In the genomic region with DNA sequence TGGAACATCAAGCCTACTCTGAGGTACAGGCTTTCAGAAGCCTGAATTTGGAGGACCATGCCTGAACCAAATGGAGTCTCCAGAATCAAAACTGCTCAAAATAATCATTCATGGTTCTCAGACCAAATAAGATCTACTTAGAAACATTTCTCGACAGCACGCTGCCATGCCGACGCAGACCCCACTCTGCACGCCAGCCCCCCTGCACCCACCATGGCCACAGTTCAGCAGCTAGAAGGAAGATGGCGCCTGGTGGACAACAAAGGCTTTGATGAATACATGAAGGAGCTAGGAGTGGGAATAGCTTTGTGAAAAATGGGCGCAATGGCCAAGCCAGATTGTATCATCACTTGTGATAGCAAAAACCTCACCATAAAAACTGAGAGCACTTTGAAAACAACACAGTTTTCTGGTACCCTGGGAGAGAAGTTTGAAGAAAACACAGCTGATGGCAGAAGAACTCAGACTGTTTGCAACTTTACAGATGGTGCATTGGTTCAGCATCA, we compare ENCODE assay signal across 36 cellular contexts. TPM values are rescaled to one million over a fixed set of nuclear protein-coding genes. Genes with fewer than 3 reads are reported as not detected.
DNase-seq lines count a peak whose midpoint lies in the region; ATAC-seq, FAIRE-seq and TF ChIP-seq lines count a peak whose summit lies in the region.
"Had no signal": no experiment of that assay in that cellular context is flagged by ENCODE, and none has a peak within 500 bp of the region (broad histone marks: within the 10 kb centered on the region; RNA-seq: fewer than 3 reads in every experiment).

No MANE protein-coding gene starts in this region.

- H3K27me3 Mint-ChIP-seq in stimulated activated naive CD8-positive, alpha-beta T cell treated with anti-CD3 and anti-CD28 coated beads, Interleukin-15, Interleukin-2, amounts not matched to agents 100 ng/mL and 50 ng/mL, for 24 hours = no peaks in the 10 kb centered on the region
- H3K27me3 Mint-ChIP-seq in CD4-positive, CD25-positive, alpha-beta regulatory T cell = peaks cover 13% of the 10 kb centered on the region
- H3K27me3 Mint-ChIP-seq: B cell; CD4-positive, alpha-beta memory T cell; CD4-positive, alpha-beta T cell had no signal

- no peaks in the 10 kb centered on the region for H3K4me1 ChIP-seq in CD4-positive, CD25-positive, alpha-beta regulatory T cell (ENCODE audit: control insufficient read depth, insufficient read depth, low read length, poor library complexity, severe bottlenecking)
- H3K4me1 ChIP-seq in K562 (replicated peaks in 1 of 2; ENCODE audit: control insufficient read depth in 2 of 2, insufficient read depth in 2 of 2, low read length in 2 of 2) = peaks cover 8 to 9% of the 10 kb centered on the region in 2 experiments; a peak in 4 of 5 replicates
- H3K4me1 ChIP-seq: BE2C, Caco-2 had no signal

- peak overlapping the region; percentile 26 for H3K27ac Mint-ChIP-seq in stimulated activated naive CD8-positive, alpha-beta T cell treated with anti-CD3 and anti-CD28 coated beads, Interleukin-15, Interleukin-2, amounts not matched to agents 100 ng/mL and 50 ng/mL, for 24 hours
- peak overlapping the region in 2 of 3 donors; percentile 11 to 66 for H3K27ac Mint-ChIP-seq in CD4-positive, CD25-positive, alpha-beta regulatory T cell
- H3K27ac Mint-ChIP-seq: B cell; CD14-positive monocyte; CD4-positive, alpha-beta T cell; CD8-positive, alpha-beta T cell had no signal

- no peaks in the 10 kb centered on the region for H4K20me1 ChIP-seq in K562 (replicated peaks; ENCODE audit: control insufficient read depth, insufficient read depth, low read length)
- H4K20me1 ChIP-seq: BLaER1; BLaER1 treated with 17β-estradiol and CSF1 and Interleukin-3, amounts not matched to agents 10 nM and 100 nM had no signal

- no peak for TF ChIP-seq CTCF in K562 (IDR thresholded peaks at IDR 0.05 in 2 of 3, conservative IDR thresholded peaks at IDR 0.05 in 1 of 3; ENCODE audit: insufficient read depth in 2 of 3, low read depth in 1 of 3, low read length in 3 of 3)

- H3K9me1 ChIP-seq in K562 (ENCODE audit: control insufficient read depth, insufficient read depth, low read length) = no peaks in the 10 kb centered on the region

- no peaks in the 10 kb centered on the region for H3K27me3 ChIP-seq in CD4-positive, CD25-positive, alpha-beta regulatory T cell (ENCODE audit: control insufficient read depth, insufficient read depth, low read length)
- H3K27me3 ChIP-seq in K562 (ENCODE audit: control insufficient read depth in 2 of 2, insufficient read depth in 2 of 2, low read length in 2 of 2) = no peaks in the 10 kb centered on the region
- H3K27me3 ChIP-seq: BE2C; BLaER1; BLaER1 treated with 17β-estradiol and CSF1 and Interleukin-3, amounts not matched to agents 10 nM and 100 nM had no signal

- TF ChIP-seq RAD21 in K562 (CRISPR knock-in tag; conservative IDR thresholded peaks at IDR 0.05 in 1 of 2, IDR thresholded peaks at IDR 0.05 in 1 of 2) = no peak

- H3K9me3 ChIP-seq in CD4-positive, CD25-positive, alpha-beta regulatory T cell (ENCODE audit: control insufficient read depth in 2 of 2, low read length in 2 of 2) = no peaks in the 10 kb centered on the region
- H3K9me3 ChIP-seq in K562 (replicated peaks; ENCODE audit: control insufficient read depth, insufficient read depth, low read depth, low read length) = no peaks in the 10 kb centered on the region
- H3K9me3 ChIP-seq: A549; BE2C; BLaER1; BLaER1 treated with 17β-estradiol and CSF1 and Interleukin-3, amounts not matched to agents 10 nM and 100 nM; Caco-2 had no signal

- H3K27ac ChIP-seq in CD4-positive, CD25-positive, alpha-beta regulatory T cell (ENCODE audit: insufficient read depth, low read length, poor library complexity, severe bottlenecking) = no peak overlapping the region
- H3K27ac ChIP-seq in K562 (ENCODE audit: extremely low read depth, low read depth, low read length) = no peak overlapping the region
- H3K27ac ChIP-seq: 22Rv1; A549; BLaER1; BLaER1 treated with 17β-estradiol and CSF1 and Interleukin-3, amounts not matched to agents 10 nM and 100 nM; C4-2B had no signal

- no peaks in the 10 kb centered on the region for H3K36me3 Mint-ChIP-seq in stimulated activated naive CD8-positive, alpha-beta T cell treated with anti-CD3 and anti-CD28 coated beads, Interleukin-15, Interleukin-2, amounts not matched to agents 100 ng/mL and 50 ng/mL, for 24 hours (ENCODE audit: low read depth)
- no peaks in the 10 kb centered on the region for H3K36me3 Mint-ChIP-seq in CD4-positive, CD25-positive, alpha-beta regulatory T cell
- H3K36me3 Mint-ChIP-seq: CD14-positive monocyte; CD4-positive, alpha-beta memory T cell; CD8-positive, alpha-beta memory T cell; CD8-positive, alpha-beta T cell had no signal

- TF ChIP-seq EP300 in K562 (IDR thresholded peaks at IDR 0.05; ENCODE audit: low read length) = no peak

- no peak overlapping the region for H3K4me3 Mint-ChIP-seq in stimulated activated naive CD8-positive, alpha-beta T cell treated with anti-CD3 and anti-CD28 coated beads, Interleukin-15, Interleukin-2, amounts not matched to agents 100 ng/mL and 50 ng/mL, for 24 hours
- H3K4me3 Mint-ChIP-seq in CD4-positive, CD25-positive, alpha-beta regulatory T cell = no peak overlapping the region
- H3K4me3 Mint-ChIP-seq: B cell; CD14-positive monocyte; CD4-positive, alpha-beta memory T cell; CD4-positive, alpha-beta T cell; CD8-positive, alpha-beta memory T cell; CD8-positive, alpha-beta T cell had no signal

- no peak for FAIRE-seq in K562 (lab: Jason Lieb, UNC)
- FAIRE-seq: A204.1, D721Med had no signal

- no peaks in the 10 kb centered on the region for H3K9me3 Mint-ChIP-seq in stimulated activated naive CD8-positive, alpha-beta T cell treated with anti-CD3 and anti-CD28 coated beads, Interleukin-15, Interleukin-2, amounts not matched to agents 100 ng/mL and 50 ng/mL, for 24 hours
- H3K9me3 Mint-ChIP-seq in CD4-positive, CD25-positive, alpha-beta regulatory T cell = no peaks in the 10 kb centered on the region
- H3K9me3 Mint-ChIP-seq: CD14-positive monocyte; CD4-positive, alpha-beta memory T cell; CD4-positive, alpha-beta T cell; CD8-positive, alpha-beta memory T cell; CD8-positive, alpha-beta T cell had no signal

- POLR2A ChIA-PET in K562 (lab: Yijun Ruan, JAX) = no interaction called here

- 77% methylated on average over 7 of the region's 7 CpGs for WGBS in K562 (ENCODE audit: insufficient coverage, low coverage, missing lambda C conversion rate)

- DNase-seq in activated CD8-positive, alpha-beta memory T cell treated with anti-CD3 and anti-CD28 coated beads for 24 hours = peak; percentile 3
- DNase-seq in activated CD8-positive, alpha-beta memory T cell treated with anti-CD3 and anti-CD28 coated beads, Interleukin-2, amount 50 U/mL, for 48 hours = no peak
- DNase-seq in stimulated activated naive CD8-positive, alpha-beta T cell treated with anti-CD3 and anti-CD28 coated beads, Interleukin-15, Interleukin-2, amounts not matched to agents 100 U/mL and 50 U/mL, for 24 hours = no peak
- DNase-seq in CD4-positive, CD25-positive, alpha-beta regulatory T cell = no peak
- DNase-seq in K562 (ENCODE audit: extremely low read depth in 1 of 4, low spot score in 3 of 4) = no peak
- no peak for DNase-seq in GOT3 (lab: John Stamatoyannopoulos, UW)
- DNase-seq: 8988T; ACHN; AML-193; BE2C; C1 segment of cervical spinal cord; Caco-2; Calu3; CD4-positive, alpha-beta memory T cell; CD4-positive, alpha-beta T cell; CD8-positive, alpha-beta memory T cell; CD8-positive, alpha-beta T cell; COR-L47; DMS 273 treated with DMSO at 0.1 percent for 48 hours; DMS153; DMS53; DMS79; DMS79 treated with DMSO at 0.1 percent for 48 hours; DND-41; EL had no signal

- H3K36me3 ChIP-seq in CD4-positive, CD25-positive, alpha-beta regulatory T cell (ENCODE audit: control insufficient read depth, insufficient read depth, low read length) = no peaks in the 10 kb centered on the region
- no peaks in the 10 kb centered on the region for H3K36me3 ChIP-seq in K562 (ENCODE audit: control insufficient read depth, insufficient read depth, low read length)
- H3K36me3 ChIP-seq: BE2C; BLaER1; BLaER1 treated with 17β-estradiol and CSF1 and Interleukin-3, amounts not matched to agents 10 nM and 100 nM had no signal

- no peak overlapping the region for H3K4me3 ChIP-seq in CD4-positive, CD25-positive, alpha-beta regulatory T cell (ENCODE audit: low read depth, low read length)
- H3K4me3 ChIP-seq in K562 = no peak overlapping the region
- H3K4me3 ChIP-seq: A549; BLaER1; BLaER1 treated with 17β-estradiol and CSF1 and Interleukin-3, amounts not matched to agents 10 nM and 100 nM had no signal

- CTCF ChIA-PET in K562 (lab: Yijun Ruan, JAX; ENCODE audit: low intra/inter-chr PET ratio) = no interaction called here

- ATAC-seq in stimulated activated naive CD8-positive, alpha-beta T cell treated with anti-CD3 and anti-CD28 coated beads, Interleukin-15, Interleukin-2, amounts not matched to agents 100 U/mL and 50 U/mL, for 24 hours = no peak
- no peak for ATAC-seq in CD4-positive, CD25-positive, alpha-beta regulatory T cell (ENCODE audit: low read depth in 2 of 2)
- ATAC-seq in K562 = no peak
- no peak for ATAC-seq in HG02840 (IDR thresholded peaks at IDR 0.05; ENCODE audit: low FRiP score, unreplicated experiment)
- ATAC-seq: A549; CD8-positive, alpha-beta T cell had no signal

- H3K9ac ChIP-seq in K562 (ENCODE audit: insufficient read depth in 1 of 2, low read depth in 2 of 2, low read length in 2 of 2) = no peak overlapping the region
- H3K9ac ChIP-seq: BLaER1; BLaER1 treated with 17β-estradiol and CSF1 and Interleukin-3, amounts not matched to agents 10 nM and 100 nM had no signal

- peaks cover 2% of the 10 kb centered on the region for H3K4me1 Mint-ChIP-seq in stimulated activated naive CD8-positive, alpha-beta T cell treated with anti-CD3 and anti-CD28 coated beads, Interleukin-15, Interleukin-2, amounts not matched to agents 100 ng/mL and 50 ng/mL, for 24 hours (ENCODE audit: low read depth)
- H3K4me1 Mint-ChIP-seq in CD4-positive, CD25-positive, alpha-beta regulatory T cell = peaks cover 0 to 1% (median 0%) of the 10 kb centered on the region in 4 donors

- in situ Hi-C loops in K562 (cut with MboI) = no loop called here

- H3K79me2 ChIP-seq in K562 (ENCODE audit: control insufficient read depth, insufficient read depth, low read length) = no peaks in the 10 kb centered on the region

- no peak overlapping the region for H3K4me2 ChIP-seq in K562 (ENCODE audit: insufficient read depth, low read length)
- H3K4me2 ChIP-seq: A549; BLaER1; BLaER1 treated with 17β-estradiol and CSF1 and Interleukin-3, amounts not matched to agents 10 nM and 100 nM had no signal

- no TSS peak for BruUV-seq in K562 (replicated peaks; lab: Mats Ljungman, UMichigan)

- H2AFZ ChIP-seq in K562 (ENCODE audit: low read depth, low read length) = 0 out of 2 replicates have a peak overlapping the region, but pooled peaks have one; percentile 5

- no peak for TF ChIP-seq POLR2A in K562 (conservative IDR thresholded peaks at IDR 0.05)

- intact Hi-C loops in K562 (cut with micrococcal nuclease) = no loop called here

RNA-seq across cellular contexts. Expression of a gene that starts 6.6 kb away (rescaled TPM):
- 160 TPM for total RNA-seq in CD4-positive, CD25-positive, alpha-beta regulatory T cell
- polyA plus RNA-seq in CD4-positive, CD25-positive, alpha-beta regulatory T cell = 10 to 100 TPM in 1 of 4 donors, 1 to 10 TPM in 3; 8.6 to 10.4 (median 9.3) TPM
- 166 and 463 TPM in 2 replicates for total RNA-seq in K562 (2011; cell fraction: chromatin; rRNA removed; ENCODE audit: low replicate concordance)
- 68.5 and 102 TPM in 2 replicates for total RNA-seq in K562 (2011; cell fraction: nucleolus; rRNA removed)
- total RNA-seq in K562 (2011; cell fraction: nucleoplasm; rRNA removed) = 172 and 242 TPM in 2 replicates
- total RNA-seq in K562 (2014; rRNA removed) = 28.5 and 35.6 TPM in 2 replicates
- 35.8 and 36.2 TPM in 2 replicates for total RNA-seq in K562 (2014; rRNA removed; fragmentation: Illumina TruSeq; extraction: Trizol)
- total RNA-seq in K562 (2015; rRNA removed; fragmentation: Illumina TruSeq; extraction: Trizol) = 34.4 and 36.6 TPM in 2 replicates
- 62.1 and 67.8 TPM in 2 replicates for total RNA-seq in K562 (2021)
- polyA plus RNA-seq in K562 (2011; rRNA removed) = 18.3 and 18.9 TPM in 2 replicates
- 11.3 and 15.9 TPM in 2 replicates for polyA plus RNA-seq in K562 (2011; cell fraction: cytosol; rRNA removed)
- 55.9 and 66.9 TPM in 2 replicates for polyA plus RNA-seq in K562 (2011; cell fraction: nucleus; rRNA removed)
- polyA plus RNA-seq in K562 (2012) = 13.2 and 15.7 TPM in 2 replicates
- 27.1 and 27.3 TPM in 2 replicates for polyA plus RNA-seq in K562 (2014; fragmentation: Illumina TruSeq; extraction: Trizol)
- polyA plus RNA-seq in K562 (2014; fragmentation: Nextera tagmentation; extraction: Ambion mirVana) = 10 to 100 TPM in 1 of 2 experiments, 1 to 10 TPM in 1; 4.9 to 13.0 TPM
- polyA plus RNA-seq in K562 (2014; rRNA removed) = 19.4 and 21.4 TPM in 2 replicates
- 118 and 126 TPM in 2 replicates for polyA minus RNA-seq in K562 (2011; rRNA and poly(A)+ RNA removed)
- polyA minus RNA-seq in K562 (2011; cell fraction: cytosol; rRNA and poly(A)+ RNA removed) = 40.0 and 46.3 TPM in 2 replicates
- polyA minus RNA-seq in K562 (2011; cell fraction: nucleus; rRNA and poly(A)+ RNA removed) = 89.1 and 146 TPM in 2 replicates
